ENCODE assay signal across 8 cellular contexts in genomic region chr6:53647437-53648094, GRCh38. TPM values are rescaled to one million over a fixed set of nuclear protein-coding genes. Genes with fewer than 3 reads are reported as not detected.
DNase-seq lines count a peak whose midpoint lies in the region; ATAC-seq and TF ChIP-seq lines count a peak whose summit lies in the region.

No MANE protein-coding gene starts in this region.

- H3K79me2 ChIP-seq in GM23248 (ENCODE audit: insufficient read depth): no peaks in the 10 kb centered on the region
- no peaks in the 10 kb centered on the region for H3K79me2 ChIP-seq in MM.1S (ENCODE audit: low read length)

- no peak for TF ChIP-seq CTCF in MM.1S (IDR thresholded peaks at IDR 0.05; ENCODE audit: low read length)

- intact Hi-C loops in posterior cingulate gyrus (cut with DNase I): no loop called here

- peaks cover 0 to 4% of the 10 kb centered on the region in 2 donors for H3K36me3 Mint-ChIP-seq in activated naive CD4-positive, alpha-beta T cell treated with anti-CD3 and anti-CD28 coated beads, Interleukin-2, amount 50 U/mL, for 72 hours

- peak; percentile 79 for ATAC-seq in GM18502 (IDR thresholded peaks at IDR 0.05; ENCODE audit: poor library complexity, unreplicated experiment)
- ATAC-seq in activated naive CD4-positive, alpha-beta T cell treated with anti-CD3 and anti-CD28 coated beads, Interleukin-2, amount 50 U/mL, for 72 hours: peak; percentile 23 to 48

- no peak overlapping the region for H3K9ac ChIP-seq in GM23248
- H3K9ac ChIP-seq in MM.1S (ENCODE audit: low read length): no peak overlapping the region

- no peak overlapping the region for H3K4me2 ChIP-seq in GM23248 (ENCODE audit: unreplicated experiment)
- H3K4me2 ChIP-seq in MM.1S (ENCODE audit: low read depth, low read length): peak overlapping the region; percentile 24; the same call in 1 of the 2 replicates

- in situ Hi-C loops in GM23248 (cut with MboI): loop anchor here (10.0 kb wide), 1 partner anchor 153 kb away; no protein-coding TSS in a partner anchor

- H3K9me3 Mint-ChIP-seq in activated naive CD4-positive, alpha-beta T cell treated with anti-CD3 and anti-CD28 coated beads, Interleukin-2, amount 50 U/mL, for 72 hours: no peaks in the 10 kb centered on the region

- H3K9me2 ChIP-seq in GM23248 (ENCODE audit: insufficient read depth): no peaks in the 10 kb centered on the region
- H3K9me2 ChIP-seq in MM.1S (replicated peaks; ENCODE audit: insufficient read depth, low read length): no peaks in the 10 kb centered on the region

- 74 to 76% methylated on average over 5 of the region's 5 CpGs for WGBS in GM23248 (ENCODE audit: low coverage in 1 of 2, low lambda C conversion rate in 2 of 2, missing lambda C conversion rate in 2 of 2), 2 experiments

- no peak overlapping the region for H3K4me3 ChIP-seq in GM23248
- no peak overlapping the region for H3K4me3 ChIP-seq in MM.1S (ENCODE audit: low read length)

- no peak overlapping the region for H3K27ac ChIP-seq in GM23248
- no peak overlapping the region for H3K27ac ChIP-seq in MM.1S (ENCODE audit: low read length)

- H3K27me3 ChIP-seq in GM23248 (replicated peaks; ENCODE audit: insufficient read depth) (0 out of 2 replicates have a peak, but pooled peaks cover 5% of the 10 kb centered on the region), MM.1S (replicated peaks; ENCODE audit: insufficient read depth, low read length) (peaks cover 74% of the 10 kb centered on the region)

- no peaks in the 10 kb centered on the region for H3F3A ChIP-seq in GM23248 (ENCODE audit: insufficient read depth)
- H3F3A ChIP-seq in MM.1S (ENCODE audit: insufficient read depth, low read length): peaks cover 5% of the 10 kb centered on the region; the same call in 1 of the 2 replicates

- H3K36me3 ChIP-seq in GM23248 (ENCODE audit: low read depth): no peaks in the 10 kb centered on the region
- H3K36me3 ChIP-seq in MM.1S (replicated peaks; ENCODE audit: insufficient read depth, low read length): no peaks in the 10 kb centered on the region

- H3K27ac Mint-ChIP-seq in activated naive CD4-positive, alpha-beta T cell treated with anti-CD3 and anti-CD28 coated beads, Interleukin-2, amount 50 U/mL, for 72 hours: no peak overlapping the region

- H4K20me1 ChIP-seq in GM23248 (ENCODE audit: insufficient read depth): no peaks in the 10 kb centered on the region
- no peaks in the 10 kb centered on the region for H4K20me1 ChIP-seq in MM.1S (ENCODE audit: insufficient read depth, low read length)

- DNase-seq in GM23248 (peak; percentile 22), MM.1S (peak; percentile 65), posterior cingulate gyrus (no peak), KG1 (lab: John Stamatoyannopoulos, UW) (no peak), islet precursor cell (no peak), NCI-H2227 treated with DMSO at 0.1 percent for 48 hours (lab: John Stamatoyannopoulos, UW) (no peak)
- peak in 1 of 2 donors; percentile 12 for DNase-seq in activated naive CD4-positive, alpha-beta T cell treated with anti-CD3 and anti-CD28 coated beads, Interleukin-2, amount 50 U/mL, for 72 hours (ENCODE audit: low spot score in 2 of 2)

- no peak overlapping the region for H2AFZ ChIP-seq in GM23248
- H2AFZ ChIP-seq in MM.1S (ENCODE audit: low read length): no peak overlapping the region

- H3K9me3 ChIP-seq in GM23248 (ENCODE audit: low read depth): no peaks in the 10 kb centered on the region
- H3K9me3 ChIP-seq in MM.1S (replicated peaks; ENCODE audit: insufficient read depth, low read length): no peaks in the 10 kb centered on the region

- no peaks in the 10 kb centered on the region for H3K4me1 ChIP-seq in GM23248 (ENCODE audit: insufficient read depth)
- peaks cover 16% of the 10 kb centered on the region for H3K4me1 ChIP-seq in MM.1S (ENCODE audit: low read length)

RNA-seq across cellular contexts. Expression of gene KLHL31, which starts 18.0 kb away (rescaled TPM):
- total RNA-seq in GM23248 (2014; rRNA removed; shearing (Covaris generic)): not detected in 2 replicates
- polyA plus RNA-seq in GM23248 (2016; fragmentation: Nextera tagmentation; extraction: Ambion mirVana): 0.04 TPM in 1 of 2 replicates, not detected in the other
- total RNA-seq in activated naive CD4-positive, alpha-beta T cell treated with anti-CD3 and anti-CD28 coated beads, Interleukin-2, amount 50 U/mL, for 72 hours: under 1 TPM; 0.07 to 0.18 TPM

Comparison
In these comparisons a context has a peak if more than half of its experiments do, and no peak if none do; other contexts are left out.
1. DNase-seq: peak in GM23248 (single experiment) and MM.1S (single experiment); none in posterior cingulate gyrus (0 of 10), KG1 (single experiment), islet precursor cell (single experiment) and NCI-H2227 treated with DMSO at 0.1 percent for 48 hours (single experiment).